Comparison of ENCODE assay signal across 13 cellular contexts in genomic region chr1:68975534-68975933, GRCh38.
DNase-seq lines count a peak whose midpoint lies in the region; ATAC-seq and TF ChIP-seq lines count a peak whose summit lies in the region.
"Had no signal": no experiment of that assay in that cellular context is flagged by ENCODE, and none has a peak within 500 bp of the region (broad histone marks: within the 10 kb centered on the region; RNA-seq: fewer than 3 reads in every experiment).

No MANE protein-coding gene starts in this region.

- no peak overlapping the region for H3K4me3 Mint-ChIP-seq in chondrocyte (ENCODE audit: unreplicated experiment)
- H3K4me3 Mint-ChIP-seq: activated CD4-positive, alpha-beta memory T cell treated with anti-CD3 and anti-CD28 coated beads, Interleukin-2, amount 10 ng/mL, durations not matched to agents 7 days and 5 days had no signal

- H3K27me3 ChIP-seq in PC-3 (ENCODE audit: low read length) (peaks cover 6% of the 10 kb centered on the region; the same call in 1 of the 2 replicates), smooth muscle cell (ENCODE audit: low read depth) (no peaks in the 10 kb centered on the region)
- H3K27me3 ChIP-seq: tibial artery had no signal

- H3K9me3 ChIP-seq in PC-3 (ENCODE audit: low read length) (no peaks in the 10 kb centered on the region), smooth muscle cell (replicated peaks; ENCODE audit: low read depth) (no peaks in the 10 kb centered on the region)
- H3K9me3 ChIP-seq: A549, tibial artery had no signal

- no peaks in the 10 kb centered on the region for H3K36me3 Mint-ChIP-seq in chondrocyte (ENCODE audit: low read depth)

- no peaks in the 10 kb centered on the region for H3K4me1 Mint-ChIP-seq in chondrocyte (ENCODE audit: low read depth)
- H3K4me1 Mint-ChIP-seq: activated CD4-positive, alpha-beta memory T cell treated with anti-CD3 and anti-CD28 coated beads, Interleukin-2, amount 10 ng/mL, durations not matched to agents 7 days and 5 days had no signal

- H2AFZ ChIP-seq in PC-3 (ENCODE audit: low read length) (no peak overlapping the region), smooth muscle cell (ENCODE audit: low read depth) (no peak overlapping the region)

- H3K4me3 ChIP-seq in PC-3 (ENCODE audit: low read length) (no peak overlapping the region), smooth muscle cell (no peak overlapping the region)
- H3K4me3 ChIP-seq: A549, tibial artery had no signal

- H3K4me1 ChIP-seq in PC-3 (ENCODE audit: insufficient read depth, low read length): no peaks in the 10 kb centered on the region
- peaks cover 12% of the 10 kb centered on the region for H3K4me1 ChIP-seq in smooth muscle cell (ENCODE audit: low read depth)
- H3K4me1 ChIP-seq: A549 had no signal

- CTCF ChIA-PET in PC-3 (lab: Charles Lee): no interaction called here

- POLR2A ChIA-PET in PC-3 (lab: Charles Lee; ENCODE audit: unreplicated experiment): no interaction called here

- peaks cover 4% of the 10 kb centered on the region for H3K27me3 Mint-ChIP-seq in chondrocyte (ENCODE audit: low read depth)
- H3K27me3 Mint-ChIP-seq: activated CD4-positive, alpha-beta memory T cell treated with anti-CD3 and anti-CD28 coated beads, Interleukin-2, amount 10 ng/mL, durations not matched to agents 7 days and 5 days had no signal

- DNase-seq in NCI-H1417 (lab: John Stamatoyannopoulos, UW) (peak in 2 of 3 experiments; percentile 28 to 73), NCI-H1417 treated with DMSO at 0.1 percent for 48 hours (lab: John Stamatoyannopoulos, UW) (no peak), PC-3 (peak; percentile 7), islet precursor cell (peak; percentile 63), smooth muscle cell (lab: John Stamatoyannopoulos, UW; ENCODE audit: unreplicated experiment) (no peak), chondrocyte (ENCODE audit: low spot score) (no peak)
- DNase-seq in NK-92 treated with Interleukin-12 subunit alpha and Interleukin-12 subunit beta, amount 100 ng/mL, for 24 hours (lab: John Stamatoyannopoulos, UW): no peak
- DNase-seq in activated CD4-positive, CD25-positive, alpha-beta regulatory T cell (lab: John Stamatoyannopoulos, UW): no peak
- DNase-seq: activated CD4-positive, alpha-beta memory T cell treated with anti-CD3 and anti-CD28 coated beads, Interleukin-2, amount 10 ng/mL, durations not matched to agents 7 days and 5 days; left colon; T-helper 9 cell; tibial artery had no signal

- H3K36me3 ChIP-seq in PC-3 (ENCODE audit: low read depth, low read length) (no peaks in the 10 kb centered on the region), smooth muscle cell (ENCODE audit: low read depth) (no peaks in the 10 kb centered on the region)
- H3K36me3 ChIP-seq: tibial artery had no signal

- TF ChIP-seq CTCF in PC-3 (conservative IDR thresholded peaks at IDR 0.05; ENCODE audit: low read depth, low read length): no peak
- no peak for TF ChIP-seq CTCF in smooth muscle cell (IDR thresholded peaks at IDR 0.05; ENCODE audit: borderline replicate concordance, insufficient read depth, poor library complexity, severe bottlenecking)
- TF ChIP-seq CTCF in chondrocyte (IDR thresholded peaks at IDR 0.05): no peak

- WGBS in smooth muscle cell (ENCODE audit: low lambda C conversion rate): 74% methylated on average over 3 of the region's 3 CpGs

- no peak overlapping the region for H3K27ac Mint-ChIP-seq in chondrocyte (ENCODE audit: unreplicated experiment)
- H3K27ac Mint-ChIP-seq: activated CD4-positive, alpha-beta memory T cell treated with anti-CD3 and anti-CD28 coated beads, Interleukin-2, amount 10 ng/mL, durations not matched to agents 7 days and 5 days had no signal

- H3K9me3 Mint-ChIP-seq in chondrocyte (ENCODE audit: low read depth): no peaks in the 10 kb centered on the region

- H3K27ac ChIP-seq in PC-3 (ENCODE audit: low read length) (no peak overlapping the region), smooth muscle cell (ENCODE audit: low read depth) (peak overlapping the region; percentile 27)
- H3K27ac ChIP-seq: A549 had no signal

- H3K9ac ChIP-seq in PC-3 (ENCODE audit: low read length) (no peak overlapping the region), smooth muscle cell (ENCODE audit: low read depth) (peak overlapping the region; percentile 1)

- H3F3A ChIP-seq in PC-3 (ENCODE audit: low read length, unreplicated experiment) (no peaks in the 10 kb centered on the region), smooth muscle cell (ENCODE audit: low read depth) (no peaks in the 10 kb centered on the region)

- H3K79me2 ChIP-seq in PC-3 (ENCODE audit: low read length) (no peaks in the 10 kb centered on the region), smooth muscle cell (ENCODE audit: low read depth) (no peaks in the 10 kb centered on the region)

- no peak for ATAC-seq in PC-3
- ATAC-seq: A549, left colon had no signal

- H3K4me2 ChIP-seq in PC-3 (ENCODE audit: low read length) (no peak overlapping the region), smooth muscle cell (no peak overlapping the region)
- H3K4me2 ChIP-seq: A549 had no signal

- no peaks in the 10 kb centered on the region for H3K9me2 ChIP-seq in PC-3 (replicated peaks; ENCODE audit: low read length)

- intact Hi-C loops in PC-3 (cut with micrococcal nuclease): no loop called here

- no TSS peak for BruUV-seq in PC-3 (replicated peaks; lab: Mats Ljungman, UMichigan)

- H4K20me1 ChIP-seq in PC-3 (ENCODE audit: low read length) (no peaks in the 10 kb centered on the region), smooth muscle cell (ENCODE audit: low read depth) (no peaks in the 10 kb centered on the region)

Comparison
In these comparisons a context has a peak if more than half of its experiments do, and no peak if none do; other contexts are left out.
1. DNase-seq: peak in NCI-H1417 (2 of 3), PC-3 (single experiment) and islet precursor cell (single experiment); none in NCI-H1417 treated with DMSO at 0.1 percent for 48 hours (single experiment), smooth muscle cell (single experiment), NK-92 treated with Interleukin-12 subunit alpha and Interleukin-12 subunit beta, amount 100 ng/mL, for 24 hours (single experiment), activated CD4-positive, CD25-positive, alpha-beta regulatory T cell (0 of 4) and chondrocyte (single experiment).